25 cellular contexts compared by ENCODE assay signal in the genomic region with DNA sequence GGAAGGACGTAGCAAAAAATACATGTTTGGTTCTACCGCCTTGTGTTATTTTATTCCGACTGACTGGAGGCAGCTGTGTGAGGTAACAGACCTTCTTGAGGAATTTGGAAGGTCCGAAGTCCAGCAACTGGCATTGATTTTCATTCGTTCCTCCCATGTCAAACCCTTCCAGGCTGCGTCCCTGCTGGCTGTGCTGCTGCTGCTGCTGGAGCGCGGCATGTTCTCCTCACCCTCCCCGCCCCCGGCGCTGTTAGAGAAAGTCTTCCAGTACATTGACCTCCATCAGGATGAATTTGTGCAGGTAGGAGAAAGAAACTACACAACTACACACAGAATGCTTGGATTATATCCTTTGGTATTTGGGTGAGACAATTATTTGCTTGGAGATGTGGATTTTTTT. TPM values are rescaled to one million over a fixed set of nuclear protein-coding genes. Genes with fewer than 3 reads are reported as not detected.
"Had no signal": no experiment of that assay in that cellular context is flagged by ENCODE, and none has a peak within 500 bp of the region (broad histone marks: within the 10 kb centered on the region; RNA-seq: fewer than 3 reads in every experiment).

No MANE protein-coding gene starts in this region.

- H3K4me3 ChIP-seq: SJSA1, SK-N-MC had no signal

- DNase-seq: KBM-7, MV-4-11, NCI-H1048, NCI-H1105, NCI-H1417 treated with DMSO at 0.1 percent for 48 hours, NCI-H146, NCI-H1694 treated with DMSO at 0.1 percent for 48 hours, NCI-H1930, NCI-H2081, NCI-H2107, NCI-H2227 treated with DMSO at 0.1 percent for 48 hours, NCI-H524, NCI-H526 treated with DMSO at 0.1 percent for 48 hours, NCI-H774, Right ventricle myocardium superior, RPMI8226, SIG-M5, SW 1271 had no signal

- FAIRE-seq: RCC 7860 had no signal

- H3K27ac ChIP-seq: SJSA1, SK-N-MC had no signal

- H3K36me3 ChIP-seq: SJSA1 had no signal

- H3K4me1 ChIP-seq: SJSA1 had no signal

- H3K9me3 ChIP-seq: SJSA1 had no signal

RNA-seq across cellular contexts. Expression of gene CNDP1, which starts 21.9 kb away (rescaled TPM):
- total RNA-seq: HT-29, LHCN-M2, MCF 10A, NCI-H460, Right ventricle myocardium superior, SJSA1 had no signal
